In genomic region chr7:805261-805660, GRCh38 we compare ENCODE assay signal across 18 cellular contexts. TPM values are rescaled to one million over a fixed set of nuclear protein-coding genes. Genes with fewer than 3 reads are reported as not detected.
DNase-seq lines count a peak whose midpoint lies in the region; ATAC-seq, FAIRE-seq and TF ChIP-seq lines count a peak whose summit lies in the region.
"Had no signal": no experiment of that assay in that cellular context is flagged by ENCODE, and none has a peak within 500 bp of the region (broad histone marks: within the 10 kb centered on the region; RNA-seq: fewer than 3 reads in every experiment).

No MANE protein-coding gene starts in this region.

- no peaks in the 10 kb centered on the region for H3K4me1 Mint-ChIP-seq in MCF 10A (ENCODE audit: insufficient read depth, unreplicated experiment)

- ATAC-seq in right cardiac atrium (peak; percentile 75 to 93), psoas muscle (no peak), aorta (ENCODE audit: low FRiP score) (peak; percentile 39), GM18520 (IDR thresholded peaks at IDR 0.05; ENCODE audit: unreplicated experiment) (no peak)
- ATAC-seq: natural killer cell treated with Interleukin-12 subunit alpha and Interleukin-12 subunit beta and Interleukin-15 and Interleukin-18, amount 100 ng/mL, for 72 hours; SK-N-SH treated with all-trans-retinoic acid at 6 μM for 48 hours had no signal

- no peaks in the 10 kb centered on the region for H3K36me3 Mint-ChIP-seq in MCF 10A (ENCODE audit: insufficient read depth, unreplicated experiment)
- H3K36me3 Mint-ChIP-seq: CD4-positive, CD25-positive, alpha-beta regulatory T cell; natural killer cell treated with Interleukin-12 subunit alpha and Interleukin-12 subunit beta and Interleukin-15 and Interleukin-18, amount 100 ng/mL, for 72 hours had no signal

- intact Hi-C loops in breast epithelium (cut with DNase I; ENCODE audit: low total_unique reads): no loop called here
- intact Hi-C loops in MCF 10A (cut with micrococcal nuclease): no loop called here
- intact Hi-C loops in right cardiac atrium (cut with DNase I): no loop called here
- intact Hi-C loops in psoas muscle (cut with DNase I): no loop called here
- intact Hi-C loops in aorta (cut with DNase I): no loop called here

- CTCF ChIA-PET in MCF 10A (lab: Yijun Ruan, JAX): interaction anchor here (0.6 to 1.1 kb wide), 3 partner anchors 19 to 97 kb away, joined by 3 to 7 read pairs (median 4); no protein-coding TSS in a partner anchor

- no peaks in the 10 kb centered on the region for H3K9me3 ChIP-seq in breast epithelium
- H3K9me3 ChIP-seq in right cardiac atrium (ENCODE audit: control insufficient read depth, low read length): no peaks in the 10 kb centered on the region
- H3K9me3 ChIP-seq in psoas muscle: no peaks in the 10 kb centered on the region
- H3K9me3 ChIP-seq in aorta (ENCODE audit: control insufficient read depth, low read length): no peaks in the 10 kb centered on the region

- H3K4me3 Mint-ChIP-seq in MCF 10A (ENCODE audit: unreplicated experiment): no peak overlapping the region
- H3K4me3 Mint-ChIP-seq: CD4-positive, CD25-positive, alpha-beta regulatory T cell; natural killer cell treated with Interleukin-12 subunit alpha and Interleukin-12 subunit beta and Interleukin-15 and Interleukin-18, amount 100 ng/mL, for 72 hours had no signal

- no peak overlapping the region for H3K27ac Mint-ChIP-seq in MCF 10A (ENCODE audit: low read depth, unreplicated experiment)
- H3K27ac Mint-ChIP-seq: CD4-positive, CD25-positive, alpha-beta regulatory T cell; natural killer cell treated with Interleukin-12 subunit alpha and Interleukin-12 subunit beta and Interleukin-15 and Interleukin-18, amount 100 ng/mL, for 72 hours had no signal

- no peaks in the 10 kb centered on the region for H3K9me3 Mint-ChIP-seq in MCF 10A (ENCODE audit: unreplicated experiment)
- H3K9me3 Mint-ChIP-seq: natural killer cell treated with Interleukin-12 subunit alpha and Interleukin-12 subunit beta and Interleukin-15 and Interleukin-18, amount 100 ng/mL, for 72 hours had no signal

- no peaks in the 10 kb centered on the region for H3K27me3 Mint-ChIP-seq in MCF 10A (ENCODE audit: insufficient read depth, unreplicated experiment)
- H3K27me3 Mint-ChIP-seq: CD4-positive, CD25-positive, alpha-beta regulatory T cell had no signal

- H3K36me3 ChIP-seq in breast epithelium (no peaks in the 10 kb centered on the region), psoas muscle (ENCODE audit: insufficient read depth in 1 of 2, low read depth in 1 of 2) (no peaks in the 10 kb centered on the region), aorta (ENCODE audit: control insufficient read depth in 1 of 2, insufficient read depth in 2 of 2, low read length in 1 of 2) (no peaks in the 10 kb centered on the region)

- no peak for TF ChIP-seq POLR2A in breast epithelium (IDR thresholded peaks at IDR 0.05)

- peak overlapping the region in 1 of 3 donors; percentile 33 for H3K4me3 ChIP-seq in breast epithelium
- H3K4me3 ChIP-seq in right cardiac atrium (ENCODE audit: low read length): no peak overlapping the region
- no peak overlapping the region for H3K4me3 ChIP-seq in psoas muscle
- H3K4me3 ChIP-seq in aorta (ENCODE audit: low read length in 2 of 2): no peak overlapping the region
- H3K4me3 ChIP-seq: skin epidermis had no signal

- no peak for DNase-seq in breast epithelium (ENCODE audit: low spot score in 2 of 2)
- no peak for DNase-seq in MCF 10A (ENCODE audit: unreplicated experiment)
- DNase-seq in right cardiac atrium: peak; percentile 64 to 82 (median 67)
- DNase-seq in psoas muscle: no peak
- no peak for DNase-seq in aorta
- no peak for DNase-seq in GF-D8 (lab: John Stamatoyannopoulos, UW)
- DNase-seq in HTR-8/SVneo (ENCODE audit: insufficient read length, low spot score): no peak
- DNase-seq: 8988T; activated naive CD4-positive, alpha-beta T cell treated with Interleukin-2 at 50 U/mL for 16 hours; CD4-positive, CD25-positive, alpha-beta regulatory T cell; NCI-H146; NCI-H446; substantia nigra had no signal

- TF ChIP-seq CTCF in breast epithelium (IDR thresholded peaks at IDR 0.05) (no peak), MCF 10A (IDR thresholded peaks at IDR 0.05; ENCODE audit: unreplicated experiment) (no peak), psoas muscle (IDR thresholded peaks at IDR 0.05) (no peak)

- 52% methylated on average over 18 of the region's 18 CpGs for WGBS in right cardiac atrium
- 50 to 65% (median 55%) methylated on average over 18 of the region's 18 CpGs for WGBS in psoas muscle, 3 donors
- 46 to 54% methylated on average over 18 of the region's 18 CpGs for WGBS in aorta, 2 donors

- POLR2A ChIA-PET in MCF 10A (lab: Yijun Ruan, JAX): interaction anchor here (0.9 kb wide), 1 partner anchor 36 kb away, joined by 3 read pairs; no protein-coding TSS in a partner anchor

- H3K27me3 ChIP-seq in breast epithelium: no peaks in the 10 kb centered on the region
- H3K27me3 ChIP-seq in right cardiac atrium (ENCODE audit: control insufficient read depth, insufficient read depth): no peaks in the 10 kb centered on the region
- no peaks in the 10 kb centered on the region for H3K27me3 ChIP-seq in psoas muscle (ENCODE audit: insufficient read depth in 3 of 3, low read length in 2 of 3)
- H3K27me3 ChIP-seq in aorta (ENCODE audit: control insufficient read depth in 1 of 2, insufficient read depth in 2 of 2, low read length in 1 of 2): no peaks in the 10 kb centered on the region

- H3K27ac ChIP-seq in breast epithelium: peak overlapping the region; percentile 60 to 76
- H3K27ac ChIP-seq in right cardiac atrium (ENCODE audit: low read length): peak overlapping the region; percentile 70
- H3K27ac ChIP-seq in psoas muscle: peak overlapping the region; percentile 27
- H3K27ac ChIP-seq in aorta (ENCODE audit: low read depth in 1 of 2, low read length in 2 of 2): peak overlapping the region in 1 of 2 donors; percentile 64

- no TSS peak for BruUV-seq in MCF 10A (replicated peaks; lab: Mats Ljungman, UMichigan)

- H3K4me1 ChIP-seq in breast epithelium: peaks cover 0 to 3% of the 10 kb centered on the region in 2 donors
- H3K4me1 ChIP-seq in right cardiac atrium (ENCODE audit: control insufficient read depth, insufficient read depth, low read length): no peaks in the 10 kb centered on the region
- H3K4me1 ChIP-seq in psoas muscle: peaks cover 7% of the 10 kb centered on the region
- H3K4me1 ChIP-seq in aorta (ENCODE audit: control insufficient read depth in 1 of 2, insufficient read depth in 2 of 2, low read length in 2 of 2): no peaks in the 10 kb centered on the region

- no peak for FAIRE-seq in HTR-8/SVneo (lab: Jason Lieb, UNC)
- FAIRE-seq: keratinocyte had no signal

RNA-seq across cellular contexts. Expression of gene SUN1, which starts 27.0 kb away (rescaled TPM):
- total RNA-seq in breast epithelium (100 to 1,000 TPM; 153 to 189 (median 160) TPM), MCF 10A (2022) (126 and 132 TPM in 2 replicates), right cardiac atrium (100 to 1,000 TPM; 139 to 163 (median 147) TPM), psoas muscle (100 to 1,000 TPM; 125 to 144 (median 137) TPM), aorta (100 to 1,000 TPM; 200 to 236 TPM)
- polyA plus RNA-seq in right cardiac atrium (86.9 TPM), psoas muscle (100 to 1,000 TPM in 1 of 3 donors, 10 to 100 TPM in 2; 52.5 to 159 (median 64.6) TPM), aorta (100 to 1,000 TPM in 1 of 2 donors, 10 to 100 TPM in 1; 36.3 to 120 TPM)

Comparison
In these comparisons a context has a peak if more than half of its experiments do, and no peak if none do; other contexts are left out.
1. DNase-seq: peak in right cardiac atrium (3 of 3); none in breast epithelium (0 of 2), MCF 10A (single experiment), psoas muscle (0 of 2), aorta (0 of 2), GF-D8 (single experiment) and HTR-8/SVneo (single experiment).
2. ATAC-seq: peak in right cardiac atrium (2 of 2) and aorta (single experiment); none in psoas muscle (0 of 4) and GM18520 (single experiment).